ENCODE assay signal across 29 cellular contexts in genomic region chr9:137818286-137818685, GRCh38. TPM values are rescaled to one million over a fixed set of nuclear protein-coding genes. Genes with fewer than 3 reads are reported as not detected.
"Had no signal": no experiment of that assay in that cellular context is flagged by ENCODE, and none has a peak within 500 bp of the region (broad histone marks: within the 10 kb centered on the region; RNA-seq: fewer than 3 reads in every experiment).

No MANE protein-coding gene starts in this region.

- H3K9me3 Mint-ChIP-seq: activated T-cell treated with anti-CD3 and anti-CD28 coated beads, Interleukin-2, amount 50 U/mL, for 24 hours; central memory CD8-positive, alpha-beta T cell had no signal

- H3K4me3 ChIP-seq: SJCRH30 had no signal

- H3K4me1 ChIP-seq: SJCRH30 had no signal

- H3K4me1 Mint-ChIP-seq: activated CD8-positive, alpha-beta memory T cell treated with anti-CD3 and anti-CD28 coated beads, Interleukin-2, amount 10 ng/mL, durations not matched to agents 7 days and 5 days; activated naive CD4-positive, alpha-beta T cell treated with anti-CD3 and anti-CD28 coated beads, Interleukin-2, amount 10 ng/mL, durations not matched to agents 7 days and 5 days; brain; central memory CD8-positive, alpha-beta T cell; WTC11 had no signal

- H3K27me3 Mint-ChIP-seq: activated CD8-positive, alpha-beta memory T cell treated with anti-CD3 and anti-CD28 coated beads, Interleukin-2, amount 10 ng/mL, durations not matched to agents 7 days and 5 days; activated naive CD4-positive, alpha-beta T cell treated with anti-CD3 and anti-CD28 coated beads, Interleukin-2, amount 10 ng/mL, durations not matched to agents 7 days and 5 days; activated T-cell treated with anti-CD3 and anti-CD28 coated beads, Interleukin-2, amount 50 U/mL, for 24 hours; central memory CD8-positive, alpha-beta T cell; IgD-negative memory B cell had no signal

- H3K27me3 ChIP-seq: SJCRH30 had no signal

- ATAC-seq: activated CD8-positive, alpha-beta memory T cell treated with anti-CD3 and anti-CD28 coated beads, Interleukin-2, amount 10 ng/mL, durations not matched to agents 7 days and 5 days; Panc1; WTC11 had no signal

- H3K9me3 ChIP-seq: SK-N-SH had no signal

- H3K27ac ChIP-seq: SJCRH30 had no signal

- H3K27ac Mint-ChIP-seq: activated CD8-positive, alpha-beta memory T cell treated with anti-CD3 and anti-CD28 coated beads, Interleukin-2, amount 10 ng/mL, durations not matched to agents 7 days and 5 days; activated naive CD4-positive, alpha-beta T cell treated with anti-CD3 and anti-CD28 coated beads, Interleukin-2, amount 10 ng/mL, durations not matched to agents 7 days and 5 days; activated T-cell treated with anti-CD3 and anti-CD28 coated beads, Interleukin-2, amount 50 U/mL, for 24 hours; brain; WTC11 had no signal

- H3K4me3 Mint-ChIP-seq: activated CD8-positive, alpha-beta memory T cell treated with anti-CD3 and anti-CD28 coated beads, Interleukin-2, amount 10 ng/mL, durations not matched to agents 7 days and 5 days; activated naive CD4-positive, alpha-beta T cell treated with anti-CD3 and anti-CD28 coated beads, Interleukin-2, amount 10 ng/mL, durations not matched to agents 7 days and 5 days; activated T-cell treated with anti-CD3 and anti-CD28 coated beads, Interleukin-2, amount 50 U/mL, for 24 hours; brain; central memory CD8-positive, alpha-beta T cell; WTC11 had no signal

- DNase-seq: activated CD4-positive, alpha-beta T cell treated with anti-CD3 and anti-CD28 coated beads for 48 hours; activated CD4-positive, alpha-beta T cell treated with anti-CD3 and anti-CD28 coated beads, Interleukin-2, amount 50 U/mL, for 4 hours; activated CD4-positive, CD25-positive, alpha-beta regulatory T cell treated with anti-CD3 and anti-CD28 coated beads, Interleukin-2, amount 50 U/mL, for 72 hours; activated CD8-positive, alpha-beta memory T cell treated with anti-CD3 and anti-CD28 coated beads, Interleukin-2, amount 10 ng/mL, durations not matched to agents 7 days and 5 days; activated gamma-delta T cell treated with Interleukin-2 at 50 U/mL for 16 hours; activated naive CD4-positive, alpha-beta T cell treated with anti-CD3 and anti-CD28 coated beads, Interleukin-2, amount 10 ng/mL, durations not matched to agents 7 days and 5 days; activated T-cell treated with anti-CD3 and anti-CD28 coated beads, Interleukin-2, amount 50 U/mL, for 24 hours; amygdala; KG1; NCI-H1092; NCI-H1417; NCI-H1930; NCI-H2171 treated with DMSO at 0.1 percent for 48 hours; NCI-H226; NCI-H526 treated with DMSO at 0.1 percent for 48 hours; NCI-H82; OCI-M1; Right ventricle myocardium superior; RPMI8226; SJCRH30; SK-N-SH had no signal

RNA-seq across cellular contexts. Expression of gene CACNA1B, which starts 59.3 kb away (rescaled TPM):
- total RNA-seq: activated CD8-positive, alpha-beta memory T cell treated with anti-CD3 and anti-CD28 coated beads, Interleukin-2, amount 10 ng/mL, durations not matched to agents 7 days and 5 days; LHCN-M2; M059J; NCI-H460 had no signal
